In the genomic region with DNA sequence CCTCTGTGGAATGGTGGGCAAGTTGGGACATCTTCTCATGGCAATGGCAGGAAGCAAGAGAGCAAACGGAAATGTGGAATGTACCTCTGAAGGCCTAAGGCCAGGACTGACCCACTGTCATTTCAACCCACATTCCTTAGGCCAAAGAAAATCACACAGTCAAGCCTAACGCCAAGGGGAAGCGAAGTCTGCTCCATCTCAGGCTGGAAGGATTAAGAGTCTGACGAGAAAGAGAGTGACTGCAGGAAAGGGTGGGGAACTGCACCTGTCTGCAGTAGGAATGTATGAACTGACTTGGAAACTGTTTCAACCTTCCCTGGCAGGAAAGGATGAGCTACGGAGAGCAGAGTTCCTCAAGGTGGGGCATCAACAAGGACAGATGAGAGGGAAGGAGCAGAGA, we compare ENCODE assay signal across 21 cellular contexts.
"Had no signal": no experiment of that assay in that cellular context is flagged by ENCODE, and none has a peak within 500 bp of the region (broad histone marks: within the 10 kb centered on the region; RNA-seq: fewer than 3 reads in every experiment).

No MANE protein-coding gene starts in this region.

- H3K27ac ChIP-seq: gastrocnemius medialis, left ventricle myocardium inferior, neutrophil, spleen, upper lobe of left lung, uterus had no signal

- H3K27ac Mint-ChIP-seq: immature natural killer cell; naive thymus-derived CD8-positive, alpha-beta T cell had no signal

- H3K4me1 ChIP-seq: gastrocnemius medialis, left ventricle myocardium inferior, spleen, upper lobe of left lung, uterus had no signal

- H3K4me3 ChIP-seq: dorsolateral prefrontal cortex, gastrocnemius medialis, left ventricle myocardium inferior, lung, mucosa of descending colon, spleen, upper lobe of left lung, uterus had no signal

- H3K36me3 Mint-ChIP-seq: naive thymus-derived CD8-positive, alpha-beta T cell had no signal

- ATAC-seq: esophagus mucosa; gastrocnemius medialis; left cardiac atrium; mucosa of descending colon; naive thymus-derived CD8-positive, alpha-beta T cell; sciatic nerve had no signal

- FAIRE-seq: kidney had no signal

- H3K27me3 ChIP-seq: dorsolateral prefrontal cortex, gastrocnemius medialis, neutrophil, spleen, upper lobe of left lung, uterus had no signal

- H3K4me1 Mint-ChIP-seq: immature natural killer cell; naive thymus-derived CD8-positive, alpha-beta T cell had no signal

- H3K4me3 Mint-ChIP-seq: immature natural killer cell; naive thymus-derived CD8-positive, alpha-beta T cell had no signal

- H3K9me3 ChIP-seq: gastrocnemius medialis, left ventricle myocardium inferior, mucosa of descending colon, neutrophil, uterus had no signal

- H3K36me3 ChIP-seq: gastrocnemius medialis, left ventricle myocardium inferior, neutrophil, spleen, upper lobe of left lung, uterus had no signal

- DNase-seq: cortex of kidney; dorsolateral prefrontal cortex; effector CD8-positive, alpha-beta T cell; gastrocnemius medialis; glutamatergic neuron; immature natural killer cell; kidney; left cardiac atrium; left ventricle myocardium inferior; mucosa of descending colon; naive thymus-derived CD8-positive, alpha-beta T cell; spleen; stimulated activated CD4-positive, alpha-beta T cell treated with anti-CD3 and anti-CD28 coated beads, Interleukin-15, amount 100 ng/mL, for 24 hours; stimulated activated CD4-positive, alpha-beta T cell treated with anti-CD3 and anti-CD28 coated beads, Interleukin-1b, Interleukin-23, amount 100 ng/mL, for 48 hours; stimulated activated naive CD4-positive, alpha-beta T cell treated with Interleukin-2 at 50 U/mL for 16 hours; upper lobe of left lung; uterus had no signal
